8 cellular contexts compared by ENCODE assay signal in genomic region chr12:108839011-108839889, GRCh38. TPM values are rescaled to one million over a fixed set of nuclear protein-coding genes. Genes with fewer than 3 reads are reported as not detected.
DNase-seq lines count a peak whose midpoint lies in the region; ATAC-seq and TF ChIP-seq lines count a peak whose summit lies in the region.

No MANE protein-coding gene starts in this region.

- TF ChIP-seq CTCF in HCT116 (IDR thresholded peaks at IDR 0.05 in 2 of 3, conservative IDR thresholded peaks at IDR 0.05 in 1 of 3; ENCODE audit: borderline replicate concordance in 1 of 3, insufficient read depth in 1 of 3, low read depth in 2 of 3, low read length in 2 of 3) = no peak

- H3K4me1 ChIP-seq in HCT116 (ENCODE audit: control insufficient read depth in 1 of 2, insufficient read depth in 2 of 2, low read length in 2 of 2) = peaks cover 69 to 95% of the 10 kb centered on the region in 2 experiments

- H3K27me3 ChIP-seq in HCT116 (ENCODE audit: insufficient read depth, low read length) = no peaks in the 10 kb centered on the region

- CTCF ChIA-PET in HCT116 (lab: Charles Lee) = no interaction called here

- peak overlapping the region in 1 of 2 experiments; percentile 11; a peak in 1 of 4 replicates for H3K4me3 ChIP-seq in HCT116 (replicated peaks in 1 of 2; ENCODE audit: low read depth in 1 of 2, low read length in 2 of 2)

- TF ChIP-seq POLR2A in HCT116 (IDR thresholded peaks at IDR 0.05; ENCODE audit: borderline replicate concordance, extremely low read depth, insufficient read depth, insufficient read length) = no peak

- no peak for TF ChIP-seq RAD21 in HCT116 (IDR thresholded peaks at IDR 0.05; ENCODE audit: low read depth)

- TSS peak; percentile 99 for BruUV-seq in HCT116 (replicated peaks; lab: Mats Ljungman, UMichigan)

- POLR2A ChIA-PET in HCT116 (lab: Charles Lee) = interaction anchor here (1.2 to 3.4 kb wide), 3 partner anchors 10 to 18 kb away, joined by 4 to 21 read pairs (median 5); partner anchors contain the start of gene SSH1

- no peak for DNase-seq in HCT116 (ENCODE audit: low read depth, low spot score)
- DNase-seq in activated naive CD8-positive, alpha-beta T cell treated with anti-CD3 and anti-CD28 coated beads for 36 hours = no peak
- peak; percentile 59 for DNase-seq in left ventricle myocardium superior
- no peak for DNase-seq in stimulated activated naive B cell treated with anti-CD40 and anti-IgM and Interleukin-4, amounts not matched to agents 10 μg/mL and 1 μg/mL and 100 μg/mL, for 72 hours
- no peak for DNase-seq in LoVo (ENCODE audit: low spot score)
- DNase-seq in activated gamma-delta T cell (lab: John Stamatoyannopoulos, UW) = no peak

- H3K27me3 Mint-ChIP-seq in activated naive CD8-positive, alpha-beta T cell treated with anti-CD3 and anti-CD28 coated beads for 36 hours = no peaks in the 10 kb centered on the region
- H3K27me3 Mint-ChIP-seq in stimulated activated naive B cell treated with anti-CD40 and anti-IgM and Interleukin-4, amounts not matched to agents 10 μg/mL and 1 μg/mL and 100 μg/mL, for 72 hours = no peaks in the 10 kb centered on the region

- peaks cover 87% of the 10 kb centered on the region for H3K79me2 ChIP-seq in HCT116 (ENCODE audit: insufficient read depth, low read length)

- peaks cover 0 to 52% of the 10 kb centered on the region in 2 experiments; a peak in 2 of 4 replicates for H3K36me3 ChIP-seq in HCT116 (ENCODE audit: control insufficient read depth in 1 of 2, insufficient read depth in 2 of 2, low read length in 2 of 2)

- no peaks in the 10 kb centered on the region for H3K9me2 ChIP-seq in HCT116 (ENCODE audit: insufficient read depth)

- peak overlapping the region; percentile 99 for H3K27ac ChIP-seq in HCT116 (ENCODE audit: low read depth, low read length)

- intact Hi-C loops in HCT116 (cut with micrococcal nuclease) = loop anchor here (10.0 kb wide), 2 partner anchors 256 to 274 kb away; partner anchors contain the start of genes ALKBH2, ISCU, SART3 and UNG
- intact Hi-C loops in left ventricle myocardium superior (cut with micrococcal nuclease) = no loop called here

- ATAC-seq in HCT116 (peak; percentile 6; the same call in 1 of the 2 replicates), left ventricle myocardium superior (peak; percentile 27), HG02938 (IDR thresholded peaks at IDR 0.05; ENCODE audit: unreplicated experiment) (no peak), GM18498 (IDR thresholded peaks at IDR 0.05; ENCODE audit: unreplicated experiment) (no peak)
- no peak for ATAC-seq in stimulated activated naive B cell treated with anti-CD40 and anti-IgM and Interleukin-4, amounts not matched to agents 10 μg/mL and 1 μg/mL and 100 μg/mL, for 72 hours (replicated peaks)

- no peak overlapping the region for H3K4me3 Mint-ChIP-seq in activated naive CD8-positive, alpha-beta T cell treated with anti-CD3 and anti-CD28 coated beads for 36 hours
- peak overlapping the region; percentile 50 to 62 for H3K4me3 Mint-ChIP-seq in stimulated activated naive B cell treated with anti-CD40 and anti-IgM and Interleukin-4, amounts not matched to agents 10 μg/mL and 1 μg/mL and 100 μg/mL, for 72 hours

- H4K20me1 ChIP-seq in HCT116 (ENCODE audit: insufficient read depth) = no peaks in the 10 kb centered on the region

- no peaks in the 10 kb centered on the region for H3K9me3 ChIP-seq in HCT116 (ENCODE audit: control insufficient read depth in 1 of 2, insufficient read depth in 1 of 2, low read depth in 1 of 2, low read length in 2 of 2)

- peaks cover 33% of the 10 kb centered on the region for H3K36me3 Mint-ChIP-seq in activated naive CD8-positive, alpha-beta T cell treated with anti-CD3 and anti-CD28 coated beads for 36 hours
- peaks cover 28 to 41% of the 10 kb centered on the region in 2 donors for H3K36me3 Mint-ChIP-seq in stimulated activated naive B cell treated with anti-CD40 and anti-IgM and Interleukin-4, amounts not matched to agents 10 μg/mL and 1 μg/mL and 100 μg/mL, for 72 hours

- no peak overlapping the region for H2AFZ ChIP-seq in HCT116 (ENCODE audit: low read depth, low read length, poor library complexity, severe bottlenecking)

- peaks cover 2% of the 10 kb centered on the region for H3K9me3 Mint-ChIP-seq in activated naive CD8-positive, alpha-beta T cell treated with anti-CD3 and anti-CD28 coated beads for 36 hours
- H3K9me3 Mint-ChIP-seq in stimulated activated naive B cell treated with anti-CD40 and anti-IgM and Interleukin-4, amounts not matched to agents 10 μg/mL and 1 μg/mL and 100 μg/mL, for 72 hours = no peaks in the 10 kb centered on the region

- H3K4me1 Mint-ChIP-seq in activated naive CD8-positive, alpha-beta T cell treated with anti-CD3 and anti-CD28 coated beads for 36 hours = peaks cover 35% of the 10 kb centered on the region
- peaks cover 18 to 31% of the 10 kb centered on the region in 2 donors for H3K4me1 Mint-ChIP-seq in stimulated activated naive B cell treated with anti-CD40 and anti-IgM and Interleukin-4, amounts not matched to agents 10 μg/mL and 1 μg/mL and 100 μg/mL, for 72 hours

- H3K9ac ChIP-seq in HCT116 (ENCODE audit: low read length) = peak overlapping the region; percentile 82

- peak overlapping the region; percentile 97 for H3K27ac Mint-ChIP-seq in activated naive CD8-positive, alpha-beta T cell treated with anti-CD3 and anti-CD28 coated beads for 36 hours
- H3K27ac Mint-ChIP-seq in stimulated activated naive B cell treated with anti-CD40 and anti-IgM and Interleukin-4, amounts not matched to agents 10 μg/mL and 1 μg/mL and 100 μg/mL, for 72 hours = peak overlapping the region; percentile 92

- RAD21 ChIA-PET in HCT116 (lab: Charles Lee; ENCODE audit: low non-redundant PET in 1 of 2, low total read pairs in 2 of 2, uncharacterized antibody in 2 of 2, unreplicated experiment in 2 of 2) = no interaction called here

- H3K4me2 ChIP-seq in HCT116 (ENCODE audit: low read length) = peak overlapping the region; percentile 82

TF ChIP-seq in HCT116, 20 proteins besides CTCF, POLR2A, EP300 and RAD21:
- TF ChIP-seq JUND (IDR thresholded peaks at IDR 0.05) (no peak), TCF7L2 (IDR thresholded peaks at IDR 0.05; ENCODE audit: borderline replicate concordance, extremely low read depth, insufficient read depth, insufficient read length) (peak; percentile 66), ZFX (IDR thresholded peaks at IDR 0.05) (peak; percentile 41; the same call in 1 of the 2 replicates)

RNA-seq across cellular contexts. Expression of gene SSH1, which starts 18.1 kb away (rescaled TPM):
- total RNA-seq in HCT116 (2021; ENCODE audit: unreplicated experiment) (83.3 TPM), left ventricle myocardium superior (31.2 TPM)
- 35.7 and 37.1 TPM in 2 replicates for polyA plus RNA-seq in HCT116 (2012)
- total RNA-seq in activated naive CD8-positive, alpha-beta T cell treated with anti-CD3 and anti-CD28 coated beads for 36 hours = 10 to 100 TPM; 20.7 to 26.9 TPM

RNA-seq across cellular contexts. Expression of gene DAO, which starts 40.6 kb away (rescaled TPM):
- not detected for total RNA-seq in HCT116 (2021; ENCODE audit: unreplicated experiment)
- not detected in 2 replicates for polyA plus RNA-seq in HCT116 (2012)
- total RNA-seq in activated naive CD8-positive, alpha-beta T cell treated with anti-CD3 and anti-CD28 coated beads for 36 hours = not detected
- total RNA-seq in left ventricle myocardium superior = not detected

Comparison
In these comparisons a context has a peak if more than half of its experiments do, and no peak if none do; other contexts are left out.
1. ATAC-seq: peak in HCT116 (single experiment) and left ventricle myocardium superior (single experiment); none in stimulated activated naive B cell treated with anti-CD40 and anti-IgM and Interleukin-4, amounts not matched to agents 10 μg/mL and 1 μg/mL and 100 μg/mL, for 72 hours (0 of 2), HG02938 (single experiment) and GM18498 (single experiment).